ENCODE assay signal across 22 cellular contexts in genomic region chr13:78820541-78820940, GRCh38.
"Had no signal": no experiment of that assay in that cellular context is flagged by ENCODE, and none has a peak within 500 bp of the region (broad histone marks: within the 10 kb centered on the region; RNA-seq: fewer than 3 reads in every experiment).

No MANE protein-coding gene starts in this region.

- H3K4me3 Mint-ChIP-seq: naive thymus-derived CD4-positive, alpha-beta T cell; nephron; stimulated activated naive CD8-positive, alpha-beta T cell treated with anti-CD3 and anti-CD28 coated beads, Interleukin-15, amount 100 ng/mL, for 72 hours had no signal

- H3K27ac Mint-ChIP-seq: naive thymus-derived CD4-positive, alpha-beta T cell; nephron; stimulated activated naive CD8-positive, alpha-beta T cell treated with anti-CD3 and anti-CD28 coated beads, Interleukin-15, amount 100 ng/mL, for 72 hours had no signal

- DNase-seq: cortex of kidney; head of caudate nucleus; mesenchymal stem cell; midbrain; naive thymus-derived CD4-positive, alpha-beta T cell; nucleus accumbens; stimulated activated CD4-positive, alpha-beta T cell treated with anti-CD3 and anti-CD28 coated beads, Interleukin-12 subunit alpha, Interleukin-12 subunit beta, amount 100 ng/mL, for 4 hours; stimulated activated CD4-positive, alpha-beta T cell treated with anti-CD3 and anti-CD28 coated beads, Interleukin-1b, Interleukin-23, amount 100 ng/mL, for 48 hours; stimulated activated CD4-positive, alpha-beta T cell treated with anti-CD3 and anti-CD28 coated beads, Interleukin-4, amount 100 ng/mL, for 1 hour; stimulated activated CD8-positive, alpha-beta memory T cell treated with anti-CD3 and anti-CD28 coated beads, Interleukin-4, amount 100 ng/mL, for 48 hours; stimulated activated naive CD4-positive, alpha-beta T cell; stimulated activated naive CD8-positive, alpha-beta T cell treated with anti-CD3 and anti-CD28 coated beads, Interleukin-15, amount 100 ng/mL, for 72 hours; transverse colon; upper lobe of right lung; uterus had no signal

- H3K27ac ChIP-seq: prostate gland, right atrium auricular region, suprapubic skin, transverse colon, upper lobe of right lung, uterus had no signal

- H3K4me3 ChIP-seq: prostate gland, right atrium auricular region, smooth muscle cell, suprapubic skin, transverse colon, upper lobe of right lung, uterus had no signal

- H3K4me1 Mint-ChIP-seq: naive thymus-derived CD4-positive, alpha-beta T cell; nephron; stimulated activated naive CD8-positive, alpha-beta T cell treated with anti-CD3 and anti-CD28 coated beads, Interleukin-15, amount 100 ng/mL, for 72 hours had no signal

- ATAC-seq: left lobe of liver; naive thymus-derived CD4-positive, alpha-beta T cell; sciatic nerve; stimulated activated naive CD8-positive, alpha-beta T cell treated with anti-CD3 and anti-CD28 coated beads, Interleukin-15, amount 100 ng/mL, for 72 hours; upper lobe of right lung had no signal

- H3K9me3 ChIP-seq: prostate gland, right atrium auricular region, suprapubic skin, transverse colon, upper lobe of right lung, uterus had no signal

- H3K4me1 ChIP-seq: prostate gland, right atrium auricular region, suprapubic skin, transverse colon, upper lobe of right lung, uterus had no signal

- H3K9me3 Mint-ChIP-seq: nephron; stimulated activated naive CD8-positive, alpha-beta T cell treated with anti-CD3 and anti-CD28 coated beads, Interleukin-15, amount 100 ng/mL, for 72 hours had no signal

- H3K36me3 Mint-ChIP-seq: naive thymus-derived CD4-positive, alpha-beta T cell had no signal

- H3K36me3 ChIP-seq: prostate gland, right atrium auricular region, suprapubic skin, transverse colon, upper lobe of right lung, uterus had no signal
